ENCODE assay signal across 9 cellular contexts in the genomic region with DNA sequence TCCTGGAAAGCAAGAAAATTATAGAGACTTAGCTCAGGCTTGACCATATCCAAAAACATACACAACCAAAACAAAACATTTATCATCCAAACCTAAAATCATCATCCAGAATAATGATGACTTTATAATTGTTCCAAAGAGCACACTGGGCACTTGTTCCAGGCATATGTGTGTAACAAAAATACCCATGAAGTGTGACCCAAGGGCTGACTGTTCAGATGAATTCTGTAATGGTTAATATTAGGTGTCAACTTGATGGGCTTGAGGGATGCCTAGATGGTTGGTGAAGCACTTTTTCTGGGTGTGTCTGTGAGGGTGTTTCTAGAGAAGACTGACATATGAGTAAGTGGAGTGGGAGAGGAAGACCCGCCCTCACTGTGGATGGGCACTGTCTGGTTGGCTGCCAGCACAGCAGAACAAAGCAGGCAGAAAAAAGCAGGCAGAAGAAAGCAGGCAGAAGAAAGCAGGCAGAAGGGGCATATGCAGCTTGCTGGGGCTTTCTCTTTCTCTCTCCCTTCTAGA. TPM values are rescaled to one million over a fixed set of nuclear protein-coding genes. Genes with fewer than 3 reads are reported as not detected.
DNase-seq lines count a peak whose midpoint lies in the region; ATAC-seq and TF ChIP-seq lines count a peak whose summit lies in the region.
"Had no signal": no experiment of that assay in that cellular context is flagged by ENCODE, and none has a peak within 500 bp of the region (broad histone marks: within the 10 kb centered on the region; RNA-seq: fewer than 3 reads in every experiment).

No MANE protein-coding gene starts in this region.

- DNase-seq in BE2C (peak; percentile 60), HT1080 (ENCODE audit: low read depth) (peak; percentile 59), SK-N-DZ (ENCODE audit: low spot score) (peak; percentile 17), kidney tubule cell (ENCODE audit: low spot score) (peak; percentile 61), UCSD-AML1 (lab: John Stamatoyannopoulos, UW; ENCODE audit: unreplicated experiment) (no peak), D341Med (ENCODE audit: low spot score) (no peak)
- no peak for DNase-seq in activated CD8-positive, alpha-beta memory T cell treated with anti-CD3 and anti-CD28 coated beads, Interleukin-2, amount 10 ng/mL, durations not matched to agents 7 days and 5 days
- DNase-seq: KG1 had no signal

- H3K4me1 Mint-ChIP-seq in activated CD8-positive, alpha-beta memory T cell treated with anti-CD3 and anti-CD28 coated beads, Interleukin-2, amount 10 ng/mL, durations not matched to agents 7 days and 5 days, result peaks cover 3% of the 10 kb centered on the region

- H3K27me3 Mint-ChIP-seq in activated CD8-positive, alpha-beta memory T cell treated with anti-CD3 and anti-CD28 coated beads, Interleukin-2, amount 10 ng/mL, durations not matched to agents 7 days and 5 days, result peaks cover 2% of the 10 kb centered on the region

- ATAC-seq in activated CD8-positive, alpha-beta memory T cell treated with anti-CD3 and anti-CD28 coated beads, Interleukin-2, amount 10 ng/mL, durations not matched to agents 7 days and 5 days, result no peak
- ATAC-seq in GM21723 (IDR thresholded peaks at IDR 0.05; ENCODE audit: unreplicated experiment), result no peak

- peaks cover 19% of the 10 kb centered on the region for H3K4me1 ChIP-seq in BE2C

- no peaks in the 10 kb centered on the region for H3K9me3 ChIP-seq in BE2C

- no peaks in the 10 kb centered on the region for H3K27me3 ChIP-seq in BE2C

- TF ChIP-seq CTCF in BE2C (IDR thresholded peaks at IDR 0.05; ENCODE audit: low read depth, low read length), result no peak

- no peak overlapping the region for H3K4me3 ChIP-seq in BE2C (ENCODE audit: low read depth, low read length)

- CTCF ChIA-PET in activated CD8-positive, alpha-beta memory T cell treated with anti-CD3 and anti-CD28 coated beads, Interleukin-2, amount 10 ng/mL, durations not matched to agents 7 days and 5 days (lab: Charles Lee), result interaction anchor here (0.6 kb wide), 1 partner anchor 559 kb away, joined by 3 read pairs; no protein-coding TSS in a partner anchor

- H3K27ac Mint-ChIP-seq in activated CD8-positive, alpha-beta memory T cell treated with anti-CD3 and anti-CD28 coated beads, Interleukin-2, amount 10 ng/mL, durations not matched to agents 7 days and 5 days, result no peak overlapping the region

- no peak overlapping the region for H3K4me3 Mint-ChIP-seq in activated CD8-positive, alpha-beta memory T cell treated with anti-CD3 and anti-CD28 coated beads, Interleukin-2, amount 10 ng/mL, durations not matched to agents 7 days and 5 days

- H3K36me3 ChIP-seq in BE2C, result no peaks in the 10 kb centered on the region

- no peaks in the 10 kb centered on the region for H3K36me3 Mint-ChIP-seq in activated CD8-positive, alpha-beta memory T cell treated with anti-CD3 and anti-CD28 coated beads, Interleukin-2, amount 10 ng/mL, durations not matched to agents 7 days and 5 days

- no peaks in the 10 kb centered on the region for H3K9me3 Mint-ChIP-seq in activated CD8-positive, alpha-beta memory T cell treated with anti-CD3 and anti-CD28 coated beads, Interleukin-2, amount 10 ng/mL, durations not matched to agents 7 days and 5 days (ENCODE audit: low read depth)

RNA-seq across cellular contexts. Expression of a gene that starts 43.1 kb away (rescaled TPM):
- not detected for polyA plus RNA-seq in BE2C (2012; ENCODE audit: insufficient read depth, insufficient read length, low read depth)
- not detected in 2 replicates for total RNA-seq in HT1080 (2014; rRNA removed; shearing (Covaris generic))
- polyA plus RNA-seq in HT1080 (2015; cell fraction: cytosol; rRNA removed), result not detected in 2 replicates
- not detected in 2 replicates for polyA plus RNA-seq in HT1080 (2015; cell fraction: nucleus; rRNA removed)
- not detected in 2 replicates for polyA plus RNA-seq in SK-N-DZ (2014; cell fraction: cytosol; rRNA removed)
- not detected in 2 replicates for polyA plus RNA-seq in SK-N-DZ (2014; cell fraction: nucleus; rRNA removed)
- total RNA-seq in activated CD8-positive, alpha-beta memory T cell treated with anti-CD3 and anti-CD28 coated beads, Interleukin-2, amount 10 ng/mL, durations not matched to agents 7 days and 5 days, result 100 to 1,000 TPM; 278 to 444 TPM

RNA-seq across cellular contexts. Expression of a gene that starts 43.6 kb away (rescaled TPM):
- 91.6 TPM for polyA plus RNA-seq in BE2C (2012; ENCODE audit: insufficient read depth, insufficient read length, low read depth)
- 11.1 and 14.0 TPM in 2 replicates for total RNA-seq in HT1080 (2014; rRNA removed; shearing (Covaris generic))
- polyA plus RNA-seq in HT1080 (2015; cell fraction: cytosol; rRNA removed), result 6.9 and 7.9 TPM in 2 replicates
- polyA plus RNA-seq in HT1080 (2015; cell fraction: nucleus; rRNA removed), result 16.0 and 16.3 TPM in 2 replicates
- polyA plus RNA-seq in SK-N-DZ (2014; cell fraction: cytosol; rRNA removed), result 40.4 and 43.8 TPM in 2 replicates
- polyA plus RNA-seq in SK-N-DZ (2014; cell fraction: nucleus; rRNA removed), result 32.5 and 37.6 TPM in 2 replicates
- total RNA-seq in activated CD8-positive, alpha-beta memory T cell treated with anti-CD3 and anti-CD28 coated beads, Interleukin-2, amount 10 ng/mL, durations not matched to agents 7 days and 5 days, result under 1 TPM; 0.03 to 0.91 TPM

Comparison
In these comparisons a context has a peak if more than half of its experiments do, and no peak if none do; other contexts are left out.
1. DNase-seq: peak in BE2C (single experiment), HT1080 (single experiment), SK-N-DZ (single experiment) and kidney tubule cell (single experiment); none in UCSD-AML1 (single experiment), activated CD8-positive, alpha-beta memory T cell treated with anti-CD3 and anti-CD28 coated beads, Interleukin-2, amount 10 ng/mL, durations not matched to agents 7 days and 5 days (single experiment) and D341Med (single experiment).
2. RNA of a gene that starts 43.1 kb away (total RNA-seq): 278 to 444 TPM in activated CD8-positive, alpha-beta memory T cell treated with anti-CD3 and anti-CD28 coated beads, Interleukin-2, amount 10 ng/mL, durations not matched to agents 7 days and 5 days; not detected in HT1080; every median in the first group is over 100 times any median in the second.